23 cellular contexts compared by ENCODE assay signal in genomic region chr1:107975861-107976260, GRCh38. TPM values are rescaled to one million over a fixed set of nuclear protein-coding genes. Genes with fewer than 3 reads are reported as not detected.
"Had no signal": no experiment of that assay in that cellular context is flagged by ENCODE, and none has a peak within 500 bp of the region (broad histone marks: within the 10 kb centered on the region; RNA-seq: fewer than 3 reads in every experiment).

No MANE protein-coding gene starts in this region.

- H3K27me3 ChIP-seq: dorsolateral prefrontal cortex, esophagus muscularis mucosa, foreskin keratinocyte, gastroesophageal sphincter, heart left ventricle had no signal

- H3K27ac ChIP-seq: coronary artery, dorsolateral prefrontal cortex, esophagus muscularis mucosa, foreskin keratinocyte, gastroesophageal sphincter, heart left ventricle, hepatocyte, left ventricle myocardium inferior, lower lobe of right lung had no signal

- H3K36me3 ChIP-seq: esophagus muscularis mucosa, gastroesophageal sphincter, heart left ventricle, left ventricle myocardium inferior, lower lobe of right lung had no signal

- H3K4me1 ChIP-seq: esophagus muscularis mucosa, foreskin keratinocyte, gastroesophageal sphincter, heart left ventricle, left ventricle myocardium inferior, lower lobe of right lung had no signal

- H3K4me3 Mint-ChIP-seq: immature natural killer cell, mesothelial cell of epicardium had no signal

- H3K9me3 Mint-ChIP-seq: immature natural killer cell, mesothelial cell of epicardium had no signal

- H3K4me3 ChIP-seq: coronary artery, dorsolateral prefrontal cortex, esophagus muscularis mucosa, gastroesophageal sphincter, heart left ventricle, hepatocyte, left ventricle myocardium inferior, lower lobe of right lung, mucosa of descending colon had no signal

- DNase-seq: dermis blood vessel endothelial cell; dorsolateral prefrontal cortex; effector CD4-positive, alpha-beta T cell; effector memory CD4-positive, alpha-beta T cell; foreskin keratinocyte; heart left ventricle; hypothalamus; immature natural killer cell; islet precursor cell; kidney; kidney glomerular epithelial cell; left colon; left ventricle myocardium inferior; lower lobe of right lung; mesenchymal stem cell; mucosa of descending colon had no signal

- H3K27ac Mint-ChIP-seq: immature natural killer cell, mesothelial cell of epicardium had no signal

- ATAC-seq: foreskin keratinocyte, gastroesophageal sphincter, heart left ventricle, left colon, left lobe of liver, lower lobe of right lung, mucosa of descending colon had no signal

- H3K9me3 ChIP-seq: esophagus muscularis mucosa, gastroesophageal sphincter, heart left ventricle, left ventricle myocardium inferior, lower lobe of right lung, mucosa of descending colon had no signal

- H3K36me3 Mint-ChIP-seq: immature natural killer cell, mesothelial cell of epicardium had no signal

RNA-seq across cellular contexts. Expression of gene VAV3, which starts 10.9 kb away (rescaled TPM):
- total RNA-seq: fibroblast of lung had no signal
- polyA plus RNA-seq: fibroblast of lung had no signal
